In the genomic region with DNA sequence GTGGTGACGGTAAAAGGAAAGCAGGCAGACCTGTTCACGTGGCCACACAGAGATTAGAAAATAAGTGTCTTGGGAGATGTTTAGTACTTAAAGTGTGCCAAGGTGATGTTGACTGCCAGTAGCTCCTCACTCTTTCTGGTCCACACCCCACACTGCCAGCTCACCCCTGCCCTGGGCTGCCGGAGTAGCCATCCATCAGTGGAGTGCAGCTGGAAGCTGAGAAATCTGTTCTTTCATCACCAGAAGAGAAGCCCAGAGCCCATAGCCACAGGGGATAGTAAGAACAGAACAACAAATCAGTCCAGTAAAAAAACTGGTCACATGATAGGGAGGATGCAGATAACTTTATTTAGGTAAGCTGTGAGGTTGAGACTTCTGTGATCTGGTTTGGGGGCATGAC, we compare ENCODE assay signal across 20 cellular contexts.
A peak's percentile ranks its signal among the peaks of the same experiment; 100 is the strongest.
DNase-seq lines count a peak whose midpoint lies in the region; ATAC-seq and TF ChIP-seq lines count a peak whose summit lies in the region.
"Had no signal": no experiment of that assay in that cellular context is flagged by ENCODE, and none has a peak within 500 bp of the region (broad histone marks: within the 10 kb centered on the region; RNA-seq: fewer than 3 reads in every experiment).

No MANE protein-coding gene starts in this region.

- H3K4me1 ChIP-seq in upper lobe of right lung (peaks cover 25% of the 10 kb centered on the region), osteoblast (ENCODE audit: insufficient read depth, low read length) (peaks cover 22% of the 10 kb centered on the region)

- TF ChIP-seq CTCF in mesothelial cell of epicardium (IDR thresholded peaks at IDR 0.05; ENCODE audit: unreplicated experiment) (no peak), upper lobe of right lung (IDR thresholded peaks at IDR 0.05) (no peak), osteoblast (IDR thresholded peaks at IDR 0.05; ENCODE audit: extremely low read depth, low read depth, low read length) (no peak)

- H3K4me1 Mint-ChIP-seq in mesothelial cell of epicardium, result peaks cover 43% of the 10 kb centered on the region
- H3K4me1 Mint-ChIP-seq: IgD-negative memory B cell had no signal

- no peak overlapping the region for H3K4me2 ChIP-seq in osteoblast (ENCODE audit: insufficient read depth, low read length)

- ATAC-seq in left ventricle myocardium superior (peak; percentile 31), Right ventricle myocardium superior (ENCODE audit: poor library complexity) (no peak), upper lobe of right lung (peak; percentile 8)

- H4K20me1 ChIP-seq in osteoblast (ENCODE audit: insufficient read depth, low read length), result peaks cover 50% of the 10 kb centered on the region

- H2AFZ ChIP-seq in osteoblast (ENCODE audit: low read length), result no peak overlapping the region

- H3K79me2 ChIP-seq in osteoblast (ENCODE audit: insufficient read depth, low read length), result peaks cover 90% of the 10 kb centered on the region

- H3K36me3 ChIP-seq in upper lobe of right lung (no peaks in the 10 kb centered on the region), osteoblast (ENCODE audit: insufficient read depth, low read length) (no peaks in the 10 kb centered on the region)

- intact Hi-C loops in left ventricle myocardium superior (cut with micrococcal nuclease), result no loop called here
- intact Hi-C loops in Right ventricle myocardium superior (cut with DNase I), result no loop called here
- intact Hi-C loops in upper lobe of right lung (cut with DNase I), result no loop called here

- no peaks in the 10 kb centered on the region for H3K9me3 ChIP-seq in upper lobe of right lung
- H3K9me3 ChIP-seq in osteoblast (ENCODE audit: low read depth, low read length), result no peaks in the 10 kb centered on the region

- H3K27me3 Mint-ChIP-seq in mesothelial cell of epicardium (ENCODE audit: low read depth), result no peaks in the 10 kb centered on the region
- H3K27me3 Mint-ChIP-seq: CD4-positive, alpha-beta T cell had no signal

- no peak overlapping the region for H3K27ac ChIP-seq in upper lobe of right lung
- no peak overlapping the region for H3K27ac ChIP-seq in osteoblast (ENCODE audit: low read depth, low read length)
- H3K27ac ChIP-seq: SK-N-MC had no signal

- DNase-seq in left ventricle myocardium superior (no peak), Right ventricle myocardium superior (no peak), amniotic epithelial cell (ENCODE audit: low read depth) (peak; percentile 80), mesothelial cell of epicardium (ENCODE audit: low spot score in 2 of 2, unreplicated experiment in 2 of 2) (no peak), upper lobe of right lung (no peak), dedifferentiated amniotic fluid mesenchymal stem cell (ENCODE audit: extremely low spot score) (no peak), globus pallidus (ENCODE audit: low spot score) (no peak), osteoblast (ENCODE audit: insufficient read length, low spot score, missing footprints) (no peak)
- DNase-seq: Calu3; CD4-positive, alpha-beta T cell; EL; MM.1S; NCI-H1092 treated with DMSO at 0.1 percent for 48 hours; NCI-H1694 treated with DMSO at 0.1 percent for 48 hours; NCI-H524; NCI-H82; OCI-M1; SHP77 had no signal

- H3K27ac Mint-ChIP-seq in mesothelial cell of epicardium, result peak overlapping the region; percentile 43
- H3K27ac Mint-ChIP-seq: CD4-positive, alpha-beta T cell; IgD-negative memory B cell had no signal

- H3K27me3 ChIP-seq in upper lobe of right lung (no peaks in the 10 kb centered on the region), osteoblast (ENCODE audit: insufficient read depth, low read length) (no peaks in the 10 kb centered on the region)

- H3K4me3 ChIP-seq in upper lobe of right lung (no peak overlapping the region), osteoblast (ENCODE audit: insufficient read depth, low read length) (no peak overlapping the region)
- H3K4me3 ChIP-seq: SK-N-MC had no signal

- no peak overlapping the region for H3K4me3 Mint-ChIP-seq in mesothelial cell of epicardium
- H3K4me3 Mint-ChIP-seq: CD4-positive, alpha-beta T cell; IgD-negative memory B cell had no signal

- H3K9me3 Mint-ChIP-seq in mesothelial cell of epicardium, result peaks cover 7% of the 10 kb centered on the region
- H3K9me3 Mint-ChIP-seq: CD4-positive, alpha-beta T cell; IgD-negative memory B cell had no signal

- H3K36me3 Mint-ChIP-seq in mesothelial cell of epicardium, result peaks cover 3% of the 10 kb centered on the region
- H3K36me3 Mint-ChIP-seq: IgD-negative memory B cell had no signal
